ENCODE assay signal across 8 cellular contexts in genomic region chr3:12484198-12484982, GRCh38. TPM values are rescaled to one million over a fixed set of nuclear protein-coding genes. Genes with fewer than 3 reads are reported as not detected.
A peak's percentile ranks its signal among the peaks of the same experiment; 100 is the strongest.
DNase-seq lines count a peak whose midpoint lies in the region; ATAC-seq and TF ChIP-seq lines count a peak whose summit lies in the region.

Gene TSEN2, plus strand, starts transcription at chr3:12484480. Its CDS starts 5,321 bp downstream, at chr3:12489801.

- CTCF ChIA-PET in CD8-positive, alpha-beta T cell (lab: Charles Lee): interaction anchor here (1.3 to 4.7 kb wide), 5 partner anchors 11 to 349 kb away, joined by 3 to 23 read pairs (median 3); no protein-coding TSS in a partner anchor

- H3K36me3 ChIP-seq in CD8-positive, alpha-beta T cell (ENCODE audit: insufficient read depth, low read length): no peaks in the 10 kb centered on the region
- no peaks in the 10 kb centered on the region for H3K36me3 ChIP-seq in right lobe of liver

- no peaks in the 10 kb centered on the region for H3K27me3 ChIP-seq in CD8-positive, alpha-beta T cell (ENCODE audit: insufficient read depth, low read length)
- no peaks in the 10 kb centered on the region for H3K27me3 ChIP-seq in right lobe of liver

- H3K27me3 Mint-ChIP-seq in CD8-positive, alpha-beta T cell (ENCODE audit: low read depth): no peaks in the 10 kb centered on the region

- peak within 1 kb of the TSS; percentile 76 for H3K27ac ChIP-seq in CD8-positive, alpha-beta T cell (ENCODE audit: low read depth, low read length)
- peak within 1 kb of the TSS in 2 of 3 donors; percentile 48 to 51 for H3K27ac ChIP-seq in right lobe of liver

- peaks cover 37% of the 10 kb centered on the region for H3K4me1 Mint-ChIP-seq in CD8-positive, alpha-beta T cell (ENCODE audit: low read depth)

- ATAC-seq in CD8-positive, alpha-beta T cell: peak; percentile 95
- ATAC-seq in GM19452 (IDR thresholded peaks at IDR 0.05; ENCODE audit: unreplicated experiment): peak; percentile 92
- peak; percentile 50 for ATAC-seq in HG03575 (IDR thresholded peaks at IDR 0.05; ENCODE audit: extremely low read depth, insufficient number of reproducible peaks, low FRiP score, unreplicated experiment)
- ATAC-seq in right lobe of liver: peak; percentile 91 to 95 (median 94)

- no peaks in the 10 kb centered on the region for H3K9me3 ChIP-seq in CD8-positive, alpha-beta T cell (ENCODE audit: low read length)
- H3K9me3 ChIP-seq in right lobe of liver: no peaks in the 10 kb centered on the region

- intact Hi-C loops in CD8-positive, alpha-beta T cell (cut with DNase I, micrococcal nuclease): loop anchor here (1.0 to 10.0 kb wide), 11 partner anchors 73 to 1410 kb away; partner anchors contain the start of genes MKRN2 (in 2 of the 2), RPL32 (in 2 of the 2), TAMM41 (in 2 of the 2) and ATG7 (in 1 of the 2)
- intact Hi-C loops in right lobe of liver (cut with DNase I): no loop called here

- under 1% methylated on average over 32 of the region's 69 CpGs for WGBS in right lobe of liver (ENCODE audit: insufficient coverage, low coverage, low lambda C conversion rate, missing lambda C conversion rate)

- H3K9me3 Mint-ChIP-seq in CD8-positive, alpha-beta T cell: no peaks in the 10 kb centered on the region

- TF ChIP-seq POLR2A in right lobe of liver (IDR thresholded peaks at IDR 0.05): peak; percentile 95

- peaks cover 17% of the 10 kb centered on the region for H3K4me1 ChIP-seq in CD8-positive, alpha-beta T cell (ENCODE audit: insufficient read depth, low read length)
- peaks cover 0 to 16% (median 3%) of the 10 kb centered on the region in 4 donors for H3K4me1 ChIP-seq in right lobe of liver

- peak within 1 kb of the TSS; percentile 64 for H3K4me3 ChIP-seq in CD8-positive, alpha-beta T cell (ENCODE audit: low read depth, low read length)
- H3K4me3 ChIP-seq in right lobe of liver: peak within 1 kb of the TSS; percentile 77 to 91 (median 89)

- peak within 1 kb of the TSS; percentile 98 for H3K27ac Mint-ChIP-seq in CD8-positive, alpha-beta T cell

- DNase-seq in CD8-positive, alpha-beta T cell: peak; percentile 93 to 99 (median 95)
- DNase-seq in NCI-H82 (lab: John Stamatoyannopoulos, UW): peak; percentile 94
- peak; percentile 92 to 93 for DNase-seq in activated CD4-positive, alpha-beta T cell treated with anti-CD3 and anti-CD28 coated beads, Interleukin-2, amount 50 U/mL, for 48 hours
- DNase-seq in dermis microvascular lymphatic vessel endothelial cell (ENCODE audit: low read depth in 2 of 2): peak; percentile 86 to 96
- peak; percentile 95 to 96 (median 96) for DNase-seq in right lobe of liver
- DNase-seq in stimulated activated CD4-positive, alpha-beta T cell treated with anti-CD3 and anti-CD28 coated beads, Interleukin-4, amount 100 ng/mL, for 24 hours: peak; percentile 95

- peaks cover 10% of the 10 kb centered on the region for H3K36me3 Mint-ChIP-seq in CD8-positive, alpha-beta T cell

- TF ChIP-seq CTCF in CD8-positive, alpha-beta T cell (IDR thresholded peaks at IDR 0.05): no peak
- peak in 2 of 4 donors; percentile 9 to 32 for TF ChIP-seq CTCF in right lobe of liver (IDR thresholded peaks at IDR 0.05)

- POLR2A ChIA-PET in CD8-positive, alpha-beta T cell (lab: Charles Lee): interaction anchor here (0.6 to 1.5 kb wide), 11 partner anchors 9 to 638 kb away, joined by 3 to 5 read pairs (median 3); partner anchors contain the start of genes MKRN2, RAF1 and TAMM41

- peak within 1 kb of the TSS; percentile 93 for H3K4me3 Mint-ChIP-seq in CD8-positive, alpha-beta T cell

RNA-seq across cellular contexts. Expression of gene TSEN2, which starts in this region (rescaled TPM):
- 1 to 10 TPM; 5.1 to 6.1 TPM for total RNA-seq in CD8-positive, alpha-beta T cell
- total RNA-seq in dermis microvascular lymphatic vessel endothelial cell: 7.7 and 8.0 TPM in 2 replicates
- 1 to 10 TPM; 4.7 to 9.2 (median 6.4) TPM for total RNA-seq in right lobe of liver

Comparison
In these comparisons a context has a peak if more than half of its experiments do, and no peak if none do; other contexts are left out.
1. Peak in every context shown above with its lines: DNase-seq, ATAC-seq, H3K4me3 ChIP-seq and H3K27ac ChIP-seq.
2. intact Hi-C loops: an anchor here in CD8-positive, alpha-beta T cell (1.0 to 10.0 kb wide); none called in right lobe of liver.